In genomic region chr10:119630300-119630699, GRCh38 we compare ENCODE assay signal across 35 cellular contexts.
"Had no signal": no experiment of that assay in that cellular context is flagged by ENCODE, and none has a peak within 500 bp of the region (broad histone marks: within the 10 kb centered on the region; RNA-seq: fewer than 3 reads in every experiment).

No MANE protein-coding gene starts in this region.

- ATAC-seq: activated CD4-positive, CD25-positive, alpha-beta regulatory T cell treated with anti-CD3 and anti-CD28 coated beads, Interleukin-2, amount 50 U/mL, for 24 hours; activated CD8-positive, alpha-beta T cell treated with anti-CD3 and anti-CD28 coated beads for 36 hours; activated naive CD8-positive, alpha-beta T cell treated with anti-CD3 and anti-CD28 coated beads, Interleukin-2, amount 50 U/mL, for 24 hours; gastroesophageal sphincter; T-helper 17 cell had no signal

- H3K4me3 ChIP-seq: adrenal gland, colonic mucosa, esophagus squamous epithelium, gastroesophageal sphincter had no signal

- H3K36me3 ChIP-seq: adrenal gland, colonic mucosa, esophagus squamous epithelium, gastroesophageal sphincter, WERI-Rb-1 had no signal

- H3K27ac Mint-ChIP-seq: activated B cell treated with CpG ODN at 0.5 μM for 24 hours; activated CD8-positive, alpha-beta T cell treated with anti-CD3 and anti-CD28 coated beads for 36 hours; activated naive CD4-positive, alpha-beta T cell treated with anti-CD3 and anti-CD28 coated beads for 36 hours; activated naive CD4-positive, alpha-beta T cell treated with anti-CD3 and anti-CD28 coated beads, Interleukin-2, amount 50 U/mL, for 24 hours; activated naive CD8-positive, alpha-beta T cell treated with anti-CD3 and anti-CD28 coated beads for 36 hours; activated naive CD8-positive, alpha-beta T cell treated with anti-CD3 and anti-CD28 coated beads, Interleukin-2, amount 50 U/mL, for 24 hours; activated T-helper 1 cell treated with anti-CD3 and anti-CD28 coated beads, Interleukin-12 subunit alpha, Interleukin-12 subunit beta, Interleukin-2, Interleukin-4 antibody, amounts not matched to agents 30 ng/mL and 10 ng/mL and 1 ng/mL, durations not matched to agents 14 hours and 24 hours and 36 hours; activated T-helper 2 cell treated with anti-CD3 and anti-CD28 coated beads, Interferon-gamma antibody, Interleukin-2, Interleukin-4, amounts not matched to agents 10 μg/mL and 5 μg/mL and 100 μg/mL, durations not matched to agents 14 hours and 24 hours and 36 hours; T-helper 17 cell; T-helper 2 cell treated with Interferon-gamma antibody and Interleukin-4, amounts not matched to agents 5 μg/mL and 100 μg/mL, for 36 hours had no signal

- H3K4me1 ChIP-seq: adrenal gland, colonic mucosa, esophagus squamous epithelium, gastroesophageal sphincter had no signal

- H3K9me3 ChIP-seq: adrenal gland, colonic mucosa, esophagus squamous epithelium, gastroesophageal sphincter had no signal

- H3K4me1 Mint-ChIP-seq: activated B cell treated with CpG ODN at 0.5 μM for 24 hours; activated naive CD4-positive, alpha-beta T cell treated with anti-CD3 and anti-CD28 coated beads, Interleukin-2, amount 50 U/mL, for 24 hours; activated naive CD8-positive, alpha-beta T cell treated with anti-CD3 and anti-CD28 coated beads for 36 hours; activated naive CD8-positive, alpha-beta T cell treated with anti-CD3 and anti-CD28 coated beads, Interleukin-2, amount 50 U/mL, for 24 hours; central memory CD8-positive, alpha-beta T cell had no signal

- FAIRE-seq: bronchial epithelial cell, endometrium, endothelial cell of umbilical vein had no signal

- H3K27me3 Mint-ChIP-seq: activated B cell treated with CpG ODN at 0.5 μM for 24 hours; activated CD8-positive, alpha-beta T cell treated with anti-CD3 and anti-CD28 coated beads for 36 hours; activated naive CD4-positive, alpha-beta T cell treated with anti-CD3 and anti-CD28 coated beads, Interleukin-2, amount 50 U/mL, for 24 hours; activated naive CD8-positive, alpha-beta T cell treated with anti-CD3 and anti-CD28 coated beads for 36 hours; activated naive CD8-positive, alpha-beta T cell treated with anti-CD3 and anti-CD28 coated beads, Interleukin-2, amount 50 U/mL, for 24 hours; central memory CD8-positive, alpha-beta T cell; T-helper 17 cell had no signal

- H3K27ac ChIP-seq: adrenal gland, colonic mucosa, epithelial cell of prostate, esophagus squamous epithelium, gastroesophageal sphincter, WERI-Rb-1 had no signal

- H3K9me3 Mint-ChIP-seq: activated B cell treated with CpG ODN at 0.5 μM for 24 hours; activated CD8-positive, alpha-beta T cell treated with anti-CD3 and anti-CD28 coated beads for 36 hours; activated naive CD4-positive, alpha-beta T cell treated with anti-CD3 and anti-CD28 coated beads for 36 hours; activated naive CD4-positive, alpha-beta T cell treated with anti-CD3 and anti-CD28 coated beads, Interleukin-2, amount 50 U/mL, for 24 hours; activated naive CD8-positive, alpha-beta T cell treated with anti-CD3 and anti-CD28 coated beads for 36 hours; activated naive CD8-positive, alpha-beta T cell treated with anti-CD3 and anti-CD28 coated beads, Interleukin-2, amount 50 U/mL, for 24 hours; activated T-helper 1 cell treated with anti-CD3 and anti-CD28 coated beads, Interleukin-12 subunit alpha, Interleukin-12 subunit beta, Interleukin-2, Interleukin-4 antibody, amounts not matched to agents 30 ng/mL and 10 ng/mL and 1 ng/mL, durations not matched to agents 14 hours and 24 hours and 36 hours; activated T-helper 2 cell treated with anti-CD3 and anti-CD28 coated beads, Interferon-gamma antibody, Interleukin-2, Interleukin-4, amounts not matched to agents 10 μg/mL and 5 μg/mL and 100 μg/mL, durations not matched to agents 14 hours and 24 hours and 36 hours; central memory CD8-positive, alpha-beta T cell; T-helper 2 cell treated with Interferon-gamma antibody and Interleukin-4, amounts not matched to agents 5 μg/mL and 100 μg/mL, for 36 hours had no signal

- H3K4me3 Mint-ChIP-seq: activated B cell treated with CpG ODN at 0.5 μM for 24 hours; activated CD8-positive, alpha-beta T cell treated with anti-CD3 and anti-CD28 coated beads for 36 hours; activated naive CD4-positive, alpha-beta T cell treated with anti-CD3 and anti-CD28 coated beads for 36 hours; activated naive CD4-positive, alpha-beta T cell treated with anti-CD3 and anti-CD28 coated beads, Interleukin-2, amount 50 U/mL, for 24 hours; activated naive CD8-positive, alpha-beta T cell treated with anti-CD3 and anti-CD28 coated beads for 36 hours; activated naive CD8-positive, alpha-beta T cell treated with anti-CD3 and anti-CD28 coated beads, Interleukin-2, amount 50 U/mL, for 24 hours; activated T-helper 1 cell treated with anti-CD3 and anti-CD28 coated beads, Interleukin-12 subunit alpha, Interleukin-12 subunit beta, Interleukin-2, Interleukin-4 antibody, amounts not matched to agents 30 ng/mL and 10 ng/mL and 1 ng/mL, durations not matched to agents 14 hours and 24 hours and 36 hours; brain; central memory CD8-positive, alpha-beta T cell; T-helper 17 cell; T-helper 2 cell treated with Interferon-gamma antibody and Interleukin-4, amounts not matched to agents 5 μg/mL and 100 μg/mL, for 36 hours had no signal

- H3K27me3 ChIP-seq: adrenal gland, colonic mucosa, esophagus squamous epithelium, gastroesophageal sphincter had no signal

- DNase-seq: activated B cell treated with CpG ODN at 0.5 μM for 24 hours; activated CD4-positive, alpha-beta T cell treated with anti-CD3 and anti-CD28 coated beads for 48 hours; activated CD4-positive, alpha-beta T cell treated with anti-CD3 and anti-CD28 coated beads, Interleukin-2, amount 50 U/mL, for 1 hour; activated CD4-positive, alpha-beta T cell treated with anti-CD3 and anti-CD28 coated beads, Interleukin-2, amount 50 U/mL, for 48 hours; activated CD8-positive, alpha-beta memory T cell treated with anti-CD3 and anti-CD28 coated beads for 24 hours; activated CD8-positive, alpha-beta T cell treated with anti-CD3 and anti-CD28 coated beads for 36 hours; activated effector memory CD4-positive, alpha-beta T cell treated with anti-CD3 and anti-CD28 coated beads, Interleukin-2, amount 50 U/mL, for 16 hours; activated naive CD4-positive, alpha-beta T cell treated with anti-CD3 and anti-CD28 coated beads for 36 hours; activated naive CD8-positive, alpha-beta T cell treated with anti-CD3 and anti-CD28 coated beads for 36 hours; activated naive CD8-positive, alpha-beta T cell treated with anti-CD3 and anti-CD28 coated beads, Interleukin-2, amount 50 U/mL, for 24 hours; activated T-cell treated with anti-CD3 and anti-CD28 coated beads, Interleukin-2, amount 50 U/mL, for 1 hour; activated T-cell treated with anti-CD3 and anti-CD28 coated beads, Interleukin-2, amount 50 U/mL, for 48 hours; adrenal gland; amygdala; aorta; colonic mucosa; effector CD8-positive, alpha-beta T cell; esophagus squamous epithelium; foreskin melanocyte; T-helper 1 cell; T-helper 17 cell; T1000; WERI-Rb-1 had no signal

- H3K36me3 Mint-ChIP-seq: activated naive CD4-positive, alpha-beta T cell treated with anti-CD3 and anti-CD28 coated beads, Interleukin-2, amount 50 U/mL, for 24 hours; activated naive CD8-positive, alpha-beta T cell treated with anti-CD3 and anti-CD28 coated beads for 36 hours; brain had no signal
